Comparison of ENCODE assay signal across 7 cellular contexts in genomic region chr5:129094924-129095797, GRCh38. TPM values are rescaled to one million over a fixed set of nuclear protein-coding genes. Genes with fewer than 3 reads are reported as not detected.
DNase-seq lines count a peak whose midpoint lies in the region; ATAC-seq, FAIRE-seq and TF ChIP-seq lines count a peak whose summit lies in the region.

No MANE protein-coding gene starts in this region.

- peak overlapping the region; percentile 85 for H3K27ac ChIP-seq in VCaP
- peak overlapping the region; percentile 61 to 89 for H3K27ac ChIP-seq in coronary artery
- H3K27ac ChIP-seq in HepG2 (ENCODE audit: extremely low read length, insufficient read depth, low read length): peak overlapping the region; percentile 100

- peak in 1 of 2 experiments; percentile 69; a peak in 1 of 4 replicates for TF ChIP-seq EP300 in HepG2 (IDR thresholded peaks at IDR 0.05; ENCODE audit: low read depth in 2 of 2, low read length in 2 of 2)
- peak; percentile 57; the same call in 1 of the 2 replicates for TF ChIP-seq EP300 in HepG2 (CRISPR knock-in tag; IDR thresholded peaks at IDR 0.05; ENCODE audit: borderline replicate concordance)

- TF ChIP-seq CTCF in GM13977 (IDR thresholded peaks at IDR 0.05; ENCODE audit: extremely low read depth, insufficient read depth, missing control alignments) (no peak), VCaP (conservative IDR thresholded peaks at IDR 0.05) (no peak), coronary artery (IDR thresholded peaks at IDR 0.05) (no peak), HepG2 (CRISPR knock-in tag; IDR thresholded peaks at IDR 0.05) (peak; percentile 68)

- no peaks in the 10 kb centered on the region for H3K9me3 ChIP-seq in HepG2 (ENCODE audit: low read length)

- POLR2A ChIA-PET in HepG2 (lab: Yijun Ruan, JAX): interaction anchor here (0.6 to 1.6 kb wide), 6 partner anchors 8 to 1578 kb away, joined by 3 to 8 read pairs (median 4); partner anchors contain the start of gene PRRC1

- no peak for FAIRE-seq in HepG2 (lab: Jason Lieb, UNC)

- WGBS in HepG2 (ENCODE audit: low lambda C conversion rate): 7% methylated on average over 5 of the region's 58 CpGs

- H3K4me3 ChIP-seq in H7 (ENCODE audit: insufficient read depth, low read depth, low read length) (peak overlapping the region; percentile 93), coronary artery (peak overlapping the region; percentile 98), HepG2 (replicated peaks in 1 of 3; ENCODE audit: insufficient read depth in 1 of 3, low read depth in 2 of 3, low read length in 3 of 3) (peak overlapping the region; percentile 80 to 99 (median 94))

- in situ Hi-C loops in GM13977 (cut with MboI; ENCODE audit: low pct_unique_long_range_greater_than_20kb, low sequenced_read_pairs, unreplicated experiment) (no loop called here), HepG2 (cut with HindIII; ENCODE audit: extremely low pct_ligation_motif_present, low pct_unique_long_range_greater_than_20kb) (loop anchor here (25.0 kb wide), 1 partner anchor 1533 kb away; no protein-coding TSS in a partner anchor)

- H3K36me3 ChIP-seq in H7 (replicated peaks; ENCODE audit: control insufficient read depth, insufficient read depth, low read length): no peaks in the 10 kb centered on the region
- peaks cover 1 to 3% of the 10 kb centered on the region in 2 experiments; a peak in 1 of 5 replicates for H3K36me3 ChIP-seq in HepG2 (replicated peaks in 1 of 2; ENCODE audit: control insufficient read depth in 1 of 2, insufficient read depth in 2 of 2, low read length in 2 of 2)

- H3K4me2 ChIP-seq in HepG2 (ENCODE audit: low read depth, low read length): peak overlapping the region; percentile 81

- TF ChIP-seq RAD21 in HepG2 (CRISPR knock-in tag; IDR thresholded peaks at IDR 0.05): peak; percentile 16

- TF ChIP-seq POLR2A in HepG2 (IDR thresholded peaks at IDR 0.05; ENCODE audit: insufficient read depth in 1 of 2, low read depth in 2 of 2, low read length in 2 of 2): peak; percentile 73 to 94

- no peak overlapping the region for H2AFZ ChIP-seq in HepG2 (ENCODE audit: low read length)

- intact Hi-C loops in HepG2 (cut with micrococcal nuclease; ENCODE audit: unreplicated experiment): loop anchor here (1.0 to 10.0 kb wide), 2 partner anchors 40 to 1580 kb away; partner anchors contain the start of gene PRRC1

- H3K4me1 ChIP-seq in HepG2 (ENCODE audit: insufficient read depth, low read length): peaks cover 51% of the 10 kb centered on the region

- H3K9ac ChIP-seq in HepG2 (ENCODE audit: insufficient read depth, low read depth, low read length): peak overlapping the region; percentile 99

- H3K27me3 ChIP-seq in H7 (ENCODE audit: control insufficient read depth, insufficient read depth, low read length) (peaks cover 15% of the 10 kb centered on the region), HepG2 (ENCODE audit: control insufficient read depth in 1 of 2, insufficient read depth in 2 of 2, low read length in 2 of 2) (no peaks in the 10 kb centered on the region)

- TSS peak; percentile 49 for BruUV-seq in HepG2 (replicated peaks; lab: Mats Ljungman, UMichigan)

- H4K20me1 ChIP-seq in HepG2 (ENCODE audit: insufficient read depth, low read length): no peaks in the 10 kb centered on the region

- CTCF ChIA-PET in HepG2 (lab: Yijun Ruan, JAX; ENCODE audit: low intra/inter-chr PET ratio, low total read pairs): no interaction called here

- peaks cover 48% of the 10 kb centered on the region for H3K79me2 ChIP-seq in HepG2 (ENCODE audit: insufficient read depth, low read length)

- ATAC-seq in HepG2: peak; percentile 92

- DNase-seq in GM13977 (ENCODE audit: low spot score) (peak; percentile 71), H7 (peak; percentile 61), LHCN-M2 (ENCODE audit: low read depth) (peak; percentile 12), coronary artery (ENCODE audit: low spot score) (peak; percentile 82), HepG2 (ENCODE audit: low spot score) (peak; percentile 80)
- DNase-seq in stimulated activated CD4-positive, alpha-beta T cell treated with anti-CD3 and anti-CD28 coated beads, TNF-alpha, amount 100 ng/mL, for 24 hours (ENCODE audit: low read depth in 3 of 3): peak in 2 of 3 experiments; percentile 26 to 43

TF ChIP-seq in HepG2, 621 proteins besides CTCF, POLR2A, EP300 and RAD21 (continues in another document):
- TF ChIP-seq RFX1 (IDR thresholded peaks at IDR 0.05): no peak
- TF ChIP-seq WIZ (CRISPR knock-in tag; IDR thresholded peaks at IDR 0.05): 0 out of 2 replicates have a peak, but pooled peaks have one; percentile 41
- peak; percentile 93 for TF ChIP-seq CEBPG (CRISPR knock-in tag; IDR thresholded peaks at IDR 0.05)
- peak; percentile 96 for TF ChIP-seq HDAC1 (CRISPR knock-in tag; IDR thresholded peaks at IDR 0.05)
- no peak for TF ChIP-seq ZNF674 (CRISPR knock-in tag; IDR thresholded peaks at IDR 0.05; ENCODE audit: low read depth)
- no peak for TF ChIP-seq IKZF1 (IDR thresholded peaks at IDR 0.05)
- TF ChIP-seq NR2F1 (CRISPR knock-in tag; IDR thresholded peaks at IDR 0.05): peak; percentile 39 to 62; a peak in 2 of 4 replicates
- TF ChIP-seq ZFP37 (CRISPR knock-in tag; IDR thresholded peaks at IDR 0.05; ENCODE audit: borderline replicate concordance): no peak
- TF ChIP-seq MEIS1 (CRISPR knock-in tag; IDR thresholded peaks at IDR 0.05; ENCODE audit: borderline replicate concordance): peak; percentile 95
- no peak for TF ChIP-seq MATR3 (CRISPR knock-in tag; IDR thresholded peaks at IDR 0.05)
- no peak; the same call in 1 of the 2 replicates for TF ChIP-seq ZNF616 (CRISPR knock-in tag; IDR thresholded peaks at IDR 0.05; ENCODE audit: low read depth)
- TF ChIP-seq MTF2 (CRISPR knock-in tag; IDR thresholded peaks at IDR 0.05; ENCODE audit: borderline replicate concordance): 0 out of 2 replicates have a peak, but pooled peaks have one; percentile 43
- TF ChIP-seq MIER2 (CRISPR knock-in tag; IDR thresholded peaks at IDR 0.05): peak; percentile 54; the same call in 1 of the 2 replicates
- no peak; the same call in 1 of the 2 replicates for TF ChIP-seq ZNF629 (CRISPR knock-in tag; conservative IDR thresholded peaks at IDR 0.05)
- no peak for TF ChIP-seq PCBP2 (optimal IDR thresholded peaks at IDR 0.05; ENCODE audit: low read depth, low read length, poor library complexity, severe bottlenecking)
- TF ChIP-seq SNRNP70 (IDR thresholded peaks at IDR 0.05; ENCODE audit: low read depth, low read length): no peak
- no peak for TF ChIP-seq SCMH1 (CRISPR knock-in tag; IDR thresholded peaks at IDR 0.05; ENCODE audit: borderline replicate concordance)
- TF ChIP-seq ZNF253 (CRISPR knock-in tag; IDR thresholded peaks at IDR 0.05; ENCODE audit: borderline replicate concordance): no peak; the same call in 1 of the 2 replicates
- TF ChIP-seq HNRNPLL (IDR thresholded peaks at IDR 0.05; ENCODE audit: low read depth, low read length, poor library complexity, severe bottlenecking): peak; percentile 98
- TF ChIP-seq HNRNPUL1 (IDR thresholded peaks at IDR 0.05; ENCODE audit: low read depth, low read length): peak; percentile 64; the same call in 1 of the 2 replicates
- TF ChIP-seq LCORL (IDR thresholded peaks at IDR 0.05): no peak
- TF ChIP-seq LCORL (CRISPR knock-in tag; IDR thresholded peaks at IDR 0.05): peak; percentile 94
- no peak for TF ChIP-seq GATA4 (IDR thresholded peaks at IDR 0.05; ENCODE audit: borderline replicate concordance, low read depth)
- peak; percentile 84 for TF ChIP-seq HIC2 (CRISPR knock-in tag; IDR thresholded peaks at IDR 0.05; ENCODE audit: low read depth)
- no peak for TF ChIP-seq ZFP90 (CRISPR knock-in tag; IDR thresholded peaks at IDR 0.05; ENCODE audit: borderline replicate concordance)

RNA-seq across cellular contexts. Expression of gene ISOC1, which starts 0.6 kb away (rescaled TPM):
- total RNA-seq in H7 (2014; rRNA removed; shearing (Covaris generic)): 26.6 and 32.4 TPM in 2 replicates
- total RNA-seq in LHCN-M2 (2014; rRNA removed): 14.0 and 15.3 TPM in 2 replicates
- 5.2 TPM for polyA plus RNA-seq in LHCN-M2 (2012)
- 51.3 and 65.0 TPM in 2 replicates for total RNA-seq in HepG2 (2016; rRNA removed; fragmentation: Illumina TruSeq; extraction: Trizol)
- total RNA-seq in HepG2 (2016; cell fraction: cytosol; rRNA removed; fragmentation: Illumina TruSeq; extraction: Trizol; ENCODE audit: low read depth): 15.5 and 15.7 TPM in 2 replicates
- 51.7 and 63.3 TPM in 2 replicates for total RNA-seq in HepG2 (2016; cell fraction: insoluble cytoplasmic fraction; rRNA removed; fragmentation: Illumina TruSeq; extraction: Trizol)
- total RNA-seq in HepG2 (2016; cell fraction: membrane; rRNA removed; fragmentation: Illumina TruSeq; extraction: Trizol): 27.2 and 27.5 TPM in 2 replicates
- 35.1 and 38.5 TPM in 2 replicates for total RNA-seq in HepG2 (2016; cell fraction: nucleus; rRNA removed; fragmentation: Illumina TruSeq; extraction: Trizol)
- polyA plus RNA-seq in HepG2 (2011; rRNA removed): 22.1 and 25.7 TPM in 2 replicates
- 16.8 and 22.5 TPM in 2 replicates for polyA plus RNA-seq in HepG2 (2011; cell fraction: cytosol; rRNA removed)
- 11.6 and 11.8 TPM in 2 replicates for polyA plus RNA-seq in HepG2 (2011; cell fraction: nucleus; rRNA removed)
- polyA plus RNA-seq in HepG2 (2012): 22.3 and 26.6 TPM in 2 replicates
- 6.3 and 8.5 TPM in 2 replicates for polyA plus RNA-seq in HepG2 (2016; cell fraction: cytosol; fragmentation: Illumina TruSeq; extraction: Trizol; ENCODE audit: low read depth)
- 89.1 and 90.6 TPM in 2 replicates for polyA plus RNA-seq in HepG2 (2016; cell fraction: insoluble cytoplasmic fraction; fragmentation: Illumina TruSeq; extraction: Trizol; ENCODE audit: low read depth)
- polyA plus RNA-seq in HepG2 (2016; cell fraction: membrane; fragmentation: Illumina TruSeq; extraction: Trizol; ENCODE audit: low read depth): 21.1 and 21.2 TPM in 2 replicates
- 52.9 and 62.0 TPM in 2 replicates for polyA plus RNA-seq in HepG2 (2016; cell fraction: nucleus; fragmentation: Illumina TruSeq; extraction: Trizol; ENCODE audit: insufficient read depth, low read depth)
- polyA minus RNA-seq in HepG2 (2011; rRNA and poly(A)+ RNA removed; ENCODE audit: low replicate concordance): 30.2 and 33.7 TPM in 2 replicates
- 20.3 and 24.0 TPM in 2 replicates for polyA minus RNA-seq in HepG2 (2011; cell fraction: cytosol; rRNA and poly(A)+ RNA removed)
- 37.9 and 43.9 TPM in 2 replicates for polyA minus RNA-seq in HepG2 (2011; cell fraction: nucleus; rRNA and poly(A)+ RNA removed)

Comparison
In these comparisons a context has a peak if more than half of its experiments do, and no peak if none do; other contexts are left out.
1. Peak in every context shown above with its lines: DNase-seq, ATAC-seq, H3K4me3 ChIP-seq and H3K27ac ChIP-seq.
2. DNase-seq: peak in every context shown above with its lines; median percentile 82 in coronary artery; 80 in HepG2; 71 in GM13977; 61 in H7; 34 in stimulated activated CD4-positive, alpha-beta T cell treated with anti-CD3 and anti-CD28 coated beads, TNF-alpha, amount 100 ng/mL, for 24 hours; 12 in LHCN-M2.